In the genomic region with DNA sequence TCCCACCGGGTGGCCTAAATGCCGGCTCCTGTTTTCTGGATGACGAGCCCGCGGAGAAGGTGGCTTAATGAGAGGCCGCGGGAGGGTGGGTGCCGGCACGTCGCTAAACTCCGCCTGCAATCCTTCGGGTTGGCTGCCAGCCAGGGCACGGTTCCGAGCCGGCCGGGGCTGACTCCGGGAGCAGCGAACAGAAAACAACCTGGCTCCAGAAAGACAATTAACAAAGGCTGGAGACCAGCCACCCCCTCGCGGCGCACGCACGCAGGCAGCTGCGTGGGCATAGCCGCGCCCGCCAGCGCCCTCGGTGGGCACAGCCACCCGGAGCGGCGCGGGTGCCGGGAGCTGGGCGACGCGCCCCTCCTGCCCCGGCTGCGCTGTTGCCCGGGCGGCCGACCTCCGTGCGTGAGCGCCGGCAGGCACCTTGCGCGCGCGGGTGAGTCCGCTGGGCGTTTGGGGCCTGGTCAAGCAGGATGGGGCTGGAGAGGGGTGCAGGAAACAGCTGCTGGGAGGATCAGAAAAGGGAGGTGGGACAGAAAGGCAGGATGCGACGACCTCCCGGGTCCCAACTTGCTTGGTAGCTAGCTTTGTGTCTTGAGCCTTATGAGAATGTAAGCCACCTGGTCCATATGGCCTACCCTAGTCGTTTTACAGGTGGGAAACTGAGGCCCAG, we compare ENCODE assay signal across 8 cellular contexts. TPM values are rescaled to one million over a fixed set of nuclear protein-coding genes. Genes with fewer than 3 reads are reported as not detected.
A peak's percentile ranks its signal among the peaks of the same experiment; 100 is the strongest.
DNase-seq lines count a peak whose midpoint lies in the region; ATAC-seq and TF ChIP-seq lines count a peak whose summit lies in the region.

A gene with protein sequence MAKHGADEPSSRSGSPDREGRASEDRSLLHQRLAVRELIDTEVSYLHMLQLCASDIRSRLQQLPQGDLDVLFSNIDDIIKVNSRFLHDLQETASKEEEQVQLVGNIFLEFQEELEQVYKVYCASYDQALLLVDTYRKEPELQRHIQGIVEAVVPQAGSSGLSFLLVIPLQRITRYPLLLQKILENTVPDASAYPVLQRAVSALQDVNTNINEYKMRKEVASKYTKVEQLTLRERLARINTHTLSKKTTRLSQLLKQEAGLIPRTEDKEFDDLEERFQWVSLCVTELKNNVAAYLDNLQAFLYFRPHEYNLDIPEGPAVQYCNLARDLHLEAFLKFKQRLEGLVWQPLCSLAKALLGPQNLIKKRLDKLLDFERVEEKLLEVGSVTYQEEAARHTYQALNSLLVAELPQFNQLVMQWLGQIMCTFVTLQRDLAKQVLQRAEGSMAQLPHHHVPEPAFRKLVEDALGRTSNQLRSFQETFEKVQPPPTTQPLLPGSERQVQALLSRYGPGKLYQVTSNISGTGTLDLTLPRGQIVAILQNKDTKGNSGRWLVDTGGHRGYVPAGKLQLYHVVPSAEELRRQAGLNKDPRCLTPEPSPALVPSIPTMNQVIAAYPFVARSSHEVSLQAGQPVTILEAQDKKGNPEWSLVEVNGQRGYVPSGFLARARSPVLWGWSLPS (plus strand): TSS at position 307 of the 670 bp plus-strand sequence. CDS start 16,272 bp downstream, outside the sequence.

- no peaks in the 10 kb centered on the region for H3K9me3 Mint-ChIP-seq in activated T-helper 2 cell treated with anti-CD3 and anti-CD28 coated beads, Interferon-gamma antibody, Interleukin-2, Interleukin-4, amounts not matched to agents 10 μg/mL and 5 μg/mL and 100 μg/mL, durations not matched to agents 14 hours and 24 hours and 36 hours
- no peaks in the 10 kb centered on the region for H3K9me3 Mint-ChIP-seq in natural killer cell

- H3K4me3 ChIP-seq in fibroblast of villous mesenchyme (ENCODE audit: low read depth, low read length): peak within 1 kb of the TSS; percentile 55

- H3K4me1 Mint-ChIP-seq in activated T-helper 2 cell treated with anti-CD3 and anti-CD28 coated beads, Interferon-gamma antibody, Interleukin-2, Interleukin-4, amounts not matched to agents 10 μg/mL and 5 μg/mL and 100 μg/mL, durations not matched to agents 14 hours and 24 hours and 36 hours (ENCODE audit: low read depth): peaks cover 16% of the 10 kb centered on the region
- peaks cover 0 to 5% of the 10 kb centered on the region in 2 donors for H3K4me1 Mint-ChIP-seq in natural killer cell

- intact Hi-C loops in activated T-helper 2 cell treated with anti-CD3 and anti-CD28 coated beads, Interferon-gamma antibody, Interleukin-2, Interleukin-4, amounts not matched to agents 10 μg/mL and 5 μg/mL and 100 μg/mL, durations not matched to agents 14 hours and 24 hours and 36 hours (cut with micrococcal nuclease): no loop called here
- intact Hi-C loops in natural killer cell (cut with micrococcal nuclease): no loop called here

- ATAC-seq in natural killer cell (peak; percentile 31 to 75 (median 74)), HG02938 (IDR thresholded peaks at IDR 0.05; ENCODE audit: unreplicated experiment) (no peak)
- peak; percentile 76 for ATAC-seq in stimulated activated naive CD8-positive, alpha-beta T cell treated with anti-CD3 and anti-CD28 coated beads, Interleukin-15, Interleukin-2, amounts not matched to agents 100 U/mL and 50 U/mL, for 24 hours

- no peak for TF ChIP-seq CTCF in fibroblast of villous mesenchyme (IDR thresholded peaks at IDR 0.05; ENCODE audit: insufficient read depth, low read depth, low read length)
- TF ChIP-seq CTCF in natural killer cell (IDR thresholded peaks at IDR 0.05): no peak

- DNase-seq in H4 (ENCODE audit: low spot score) (peak; percentile 27), NCI-H82 (lab: John Stamatoyannopoulos, UW) (peak; percentile 67), fibroblast of villous mesenchyme (ENCODE audit: low read depth) (peak; percentile 41), natural killer cell (no peak), GF-D8 (lab: John Stamatoyannopoulos, UW) (no peak)
- DNase-seq in activated T-helper 2 cell treated with anti-CD3 and anti-CD28 coated beads, Interferon-gamma antibody, Interleukin-2, Interleukin-4, amounts not matched to agents 10 μg/mL and 5 μg/mL and 100 μg/mL, durations not matched to agents 14 hours and 24 hours and 36 hours (ENCODE audit: low spot score): peak; percentile 11
- DNase-seq in stimulated activated naive CD8-positive, alpha-beta T cell treated with anti-CD3 and anti-CD28 coated beads, Interleukin-15, Interleukin-2, amounts not matched to agents 100 U/mL and 50 U/mL, for 24 hours: peak; percentile 66

- peak within 1 kb of the TSS; percentile 71 for H3K4me3 Mint-ChIP-seq in activated T-helper 2 cell treated with anti-CD3 and anti-CD28 coated beads, Interferon-gamma antibody, Interleukin-2, Interleukin-4, amounts not matched to agents 10 μg/mL and 5 μg/mL and 100 μg/mL, durations not matched to agents 14 hours and 24 hours and 36 hours (ENCODE audit: low read depth)
- peak within 1 kb of the TSS; percentile 70 for H3K4me3 Mint-ChIP-seq in natural killer cell

- H3K36me3 Mint-ChIP-seq in activated T-helper 2 cell treated with anti-CD3 and anti-CD28 coated beads, Interferon-gamma antibody, Interleukin-2, Interleukin-4, amounts not matched to agents 10 μg/mL and 5 μg/mL and 100 μg/mL, durations not matched to agents 14 hours and 24 hours and 36 hours (ENCODE audit: low read depth): no peaks in the 10 kb centered on the region
- no peaks in the 10 kb centered on the region for H3K36me3 Mint-ChIP-seq in natural killer cell

- peak within 1 kb of the TSS; percentile 22 for H3K27ac Mint-ChIP-seq in activated T-helper 2 cell treated with anti-CD3 and anti-CD28 coated beads, Interferon-gamma antibody, Interleukin-2, Interleukin-4, amounts not matched to agents 10 μg/mL and 5 μg/mL and 100 μg/mL, durations not matched to agents 14 hours and 24 hours and 36 hours
- H3K27ac Mint-ChIP-seq in natural killer cell: no peak within 1 kb of the TSS

- no peaks in the 10 kb centered on the region for H3K27me3 Mint-ChIP-seq in activated T-helper 2 cell treated with anti-CD3 and anti-CD28 coated beads, Interferon-gamma antibody, Interleukin-2, Interleukin-4, amounts not matched to agents 10 μg/mL and 5 μg/mL and 100 μg/mL, durations not matched to agents 14 hours and 24 hours and 36 hours (ENCODE audit: low read depth)
- H3K27me3 Mint-ChIP-seq in natural killer cell (ENCODE audit: low read depth in 2 of 2): peaks cover 24 to 27% of the 10 kb centered on the region in 2 donors

RNA-seq across cellular contexts. Expression of the gene that starts here (rescaled TPM):
- 0.81 and 0.90 TPM in 2 replicates for total RNA-seq in H4 (2014; rRNA removed; shearing (Covaris generic))
- total RNA-seq in activated T-helper 2 cell treated with anti-CD3 and anti-CD28 coated beads, Interferon-gamma antibody, Interleukin-2, Interleukin-4, amounts not matched to agents 10 μg/mL and 5 μg/mL and 100 μg/mL, durations not matched to agents 14 hours and 24 hours and 36 hours: 1.1 and 1.6 TPM in 2 replicates
- total RNA-seq in fibroblast of villous mesenchyme (0.43 and 0.64 TPM in 2 replicates), natural killer cell (1 to 10 TPM in 1 of 3 donors, under 1 TPM in 1, not detected in 1; 0.61 to 2.6 TPM)

Comparison
In these comparisons a context has a peak if more than half of its experiments do, and no peak if none do; other contexts are left out.
1. Peak in DNase-seq in H4; RNA of the gene not detected or under 1 TPM.
2. Peak in DNase-seq and H3K4me3 ChIP-seq in fibroblast of villous mesenchyme; RNA of the gene not detected or under 1 TPM.
3. DNase-seq: peak in NCI-H82 (single experiment), activated T-helper 2 cell treated with anti-CD3 and anti-CD28 coated beads, Interferon-gamma antibody, Interleukin-2, Interleukin-4, amounts not matched to agents 10 μg/mL and 5 μg/mL and 100 μg/mL, durations not matched to agents 14 hours and 24 hours and 36 hours (single experiment) and stimulated activated naive CD8-positive, alpha-beta T cell treated with anti-CD3 and anti-CD28 coated beads, Interleukin-15, Interleukin-2, amounts not matched to agents 100 U/mL and 50 U/mL, for 24 hours (single experiment); none in natural killer cell (single experiment) and GF-D8 (single experiment).